1 cellular context compared by ENCODE assay signal in the genomic region with DNA sequence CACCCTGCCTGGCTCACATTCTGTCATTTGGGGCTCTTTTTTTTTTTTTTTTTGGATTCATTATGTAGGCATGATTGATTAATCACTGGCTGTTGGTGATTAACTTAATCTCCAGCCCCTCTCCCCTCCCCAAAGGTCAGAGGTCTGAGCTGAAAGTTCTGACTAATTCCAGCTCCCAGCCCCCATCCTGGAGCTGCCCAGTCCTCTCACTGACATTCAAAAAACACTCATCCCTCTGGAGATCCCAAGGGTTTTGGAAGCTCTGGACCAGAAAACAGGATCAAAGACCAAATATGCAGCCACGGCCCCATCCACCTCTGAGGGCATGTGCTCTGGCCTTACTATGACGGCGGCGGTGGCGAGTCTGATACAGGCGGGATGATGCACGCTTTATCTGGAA.
TF ChIP-seq lines count a peak whose summit lies in the region.

No MANE protein-coding gene starts in this region.

TF ChIP-seq in HepG2, 621 proteins besides CTCF, POLR2A, EP300 and RAD21:
- TF ChIP-seq ZNF777 (CRISPR knock-in tag; IDR thresholded peaks at IDR 0.05) (no peak), ZNF138 (CRISPR knock-in tag; IDR thresholded peaks at IDR 0.05; ENCODE audit: low read depth) (no peak), KMT2A (CRISPR knock-in tag; IDR thresholded peaks at IDR 0.05) (no peak), ZNF232 (CRISPR knock-in tag; IDR thresholded peaks at IDR 0.05; ENCODE audit: borderline replicate concordance) (no peak), NR2F1 (CRISPR knock-in tag; IDR thresholded peaks at IDR 0.05) (no peak), ZBTB7A (CRISPR knock-in tag; IDR thresholded peaks at IDR 0.05) (no peak), IRF1 (CRISPR knock-in tag; IDR thresholded peaks at IDR 0.05; ENCODE audit: low read depth) (no peak), ZNF619 (CRISPR knock-in tag; IDR thresholded peaks at IDR 0.05) (no peak), MAFF (IDR thresholded peaks at IDR 0.05; ENCODE audit: low read depth, low read length) (no peak), ZNF136 (CRISPR knock-in tag; IDR thresholded peaks at IDR 0.05; ENCODE audit: low read depth) (no peak), BRD4 (CRISPR knock-in tag; IDR thresholded peaks at IDR 0.05) (no peak), ZFP36L1 (CRISPR knock-in tag; IDR thresholded peaks at IDR 0.05) (no peak), YY1 (IDR thresholded peaks at IDR 0.05; ENCODE audit: insufficient read depth, insufficient replicate concordance, low read depth, low read length) (no peak), MAZ (IDR thresholded peaks at IDR 0.05; ENCODE audit: borderline replicate concordance, low read depth, low read length) (no peak), MAZ (CRISPR knock-in tag; IDR thresholded peaks at IDR 0.05; ENCODE audit: low read depth) (no peak)
- TF ChIP-seq, protein P1, sequence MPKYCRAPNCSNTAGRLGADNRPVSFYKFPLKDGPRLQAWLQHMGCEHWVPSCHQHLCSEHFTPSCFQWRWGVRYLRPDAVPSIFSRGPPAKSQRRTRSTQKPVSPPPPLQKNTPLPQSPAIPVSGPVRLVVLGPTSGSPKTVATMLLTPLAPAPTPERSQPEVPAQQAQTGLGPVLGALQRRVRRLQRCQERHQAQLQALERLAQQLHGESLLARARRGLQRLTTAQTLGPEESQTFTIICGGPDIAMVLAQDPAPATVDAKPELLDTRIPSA (CRISPR knock-in tag; IDR thresholded peaks at IDR 0.05; ENCODE audit: borderline replicate concordance) = no peak
- TF ChIP-seq, protein P2, sequence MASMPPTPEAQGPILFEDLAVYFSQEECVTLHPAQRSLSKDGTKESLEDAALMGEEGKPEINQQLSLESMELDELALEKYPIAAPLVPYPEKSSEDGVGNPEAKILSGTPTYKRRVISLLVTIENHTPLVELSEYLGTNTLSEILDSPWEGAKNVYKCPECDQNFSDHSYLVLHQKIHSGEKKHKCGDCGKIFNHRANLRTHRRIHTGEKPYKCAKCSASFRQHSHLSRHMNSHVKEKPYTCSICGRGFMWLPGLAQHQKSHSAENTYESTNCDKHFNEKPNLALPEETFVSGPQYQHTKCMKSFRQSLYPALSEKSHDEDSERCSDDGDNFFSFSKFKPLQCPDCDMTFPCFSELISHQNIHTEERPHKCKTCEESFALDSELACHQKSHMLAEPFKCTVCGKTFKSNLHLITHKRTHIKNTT (CRISPR knock-in tag; IDR thresholded peaks at IDR 0.05) = no peak
- TF ChIP-seq, protein P3, sequence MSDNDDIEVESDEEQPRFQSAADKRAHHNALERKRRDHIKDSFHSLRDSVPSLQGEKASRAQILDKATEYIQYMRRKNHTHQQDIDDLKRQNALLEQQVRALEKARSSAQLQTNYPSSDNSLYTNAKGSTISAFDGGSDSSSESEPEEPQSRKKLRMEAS (IDR thresholded peaks at IDR 0.05) = no peak
- TF ChIP-seq, protein P4, sequence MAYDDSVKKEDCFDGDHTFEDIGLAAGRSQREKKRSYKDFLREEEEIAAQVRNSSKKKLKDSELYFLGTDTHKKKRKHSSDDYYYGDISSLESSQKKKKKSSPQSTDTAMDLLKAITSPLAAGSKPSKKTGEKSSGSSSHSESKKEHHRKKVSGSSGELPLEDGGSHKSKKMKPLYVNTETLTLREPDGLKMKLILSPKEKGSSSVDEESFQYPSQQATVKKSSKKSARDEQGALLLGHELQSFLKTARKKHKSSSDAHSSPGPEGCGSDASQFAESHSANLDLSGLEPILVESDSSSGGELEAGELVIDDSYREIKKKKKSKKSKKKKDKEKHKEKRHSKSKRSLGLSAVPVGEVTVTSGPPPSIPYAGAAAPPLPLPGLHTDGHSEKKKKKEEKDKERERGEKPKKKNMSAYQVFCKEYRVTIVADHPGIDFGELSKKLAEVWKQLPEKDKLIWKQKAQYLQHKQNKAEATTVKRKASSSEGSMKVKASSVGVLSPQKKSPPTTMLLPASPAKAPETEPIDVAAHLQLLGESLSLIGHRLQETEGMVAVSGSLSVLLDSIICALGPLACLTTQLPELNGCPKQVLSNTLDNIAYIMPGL (CRISPR knock-in tag; IDR thresholded peaks at IDR 0.05; ENCODE audit: borderline replicate concordance in 1 of 2, low read depth in 1 of 2) = no peak
